In the genomic region with DNA sequence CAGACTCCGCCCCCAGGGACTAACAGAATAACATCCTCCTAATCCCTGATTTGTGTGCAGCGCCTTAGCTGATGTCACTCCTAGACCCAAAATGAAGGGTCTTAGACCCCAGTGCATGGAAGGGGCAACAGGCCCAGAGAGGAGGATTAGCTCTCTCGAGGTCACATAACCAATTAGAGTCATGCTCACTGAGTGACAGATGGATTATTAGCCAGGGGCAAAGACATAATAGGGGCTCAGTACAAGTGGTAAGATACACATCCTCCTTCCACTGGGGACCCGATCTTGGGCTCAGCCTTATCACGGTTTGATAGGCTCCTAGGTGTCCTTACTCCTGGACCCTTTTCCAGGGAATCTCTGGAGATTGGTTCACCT, we compare ENCODE assay signal across 1 cellular context.
TF ChIP-seq lines count a peak whose summit lies in the region.

No MANE protein-coding gene starts in this region.

TF ChIP-seq in HepG2, 621 proteins besides CTCF, POLR2A, EP300 and RAD21 (continues in another document):
- TF ChIP-seq TSC22D2 (CRISPR knock-in tag; IDR thresholded peaks at IDR 0.05; ENCODE audit: borderline replicate concordance) (no peak), MTA1 (CRISPR knock-in tag; IDR thresholded peaks at IDR 0.05; ENCODE audit: borderline replicate concordance) (no peak), ZBTB26 (CRISPR knock-in tag; IDR thresholded peaks at IDR 0.05; ENCODE audit: borderline replicate concordance) (peak; percentile 11; the same call in 1 of the 2 replicates), SNRNP70 (IDR thresholded peaks at IDR 0.05; ENCODE audit: low read depth, low read length) (no peak), ATF4 (CRISPR knock-in tag; IDR thresholded peaks at IDR 0.05) (no peak), NONO (IDR thresholded peaks at IDR 0.05) (no peak), NONO (CRISPR knock-in tag; conservative IDR thresholded peaks at IDR 0.05) (peak; percentile 61; the same call in 1 of the 2 replicates), HMGXB4 (CRISPR knock-in tag; IDR thresholded peaks at IDR 0.05; ENCODE audit: borderline replicate concordance in 1 of 2, low read depth in 1 of 2) (0 out of 4 replicates have a peak, but pooled peaks of 1 of the 2 experiments have one; percentile 12), ZBTB37 (CRISPR knock-in tag; IDR thresholded peaks at IDR 0.05) (0 out of 2 replicates have a peak, but pooled peaks have one; percentile 20), TOE1 (CRISPR knock-in tag; IDR thresholded peaks at IDR 0.05) (0 out of 2 replicates have a peak, but pooled peaks have one; percentile 2), HDAC1 (CRISPR knock-in tag; IDR thresholded peaks at IDR 0.05) (peak; percentile 57), ZNF768 (CRISPR knock-in tag; IDR thresholded peaks at IDR 0.05) (no peak), PREB (CRISPR knock-in tag; IDR thresholded peaks at IDR 0.05) (no peak), ZNF776 (CRISPR knock-in tag; IDR thresholded peaks at IDR 0.05) (no peak), DMTF1 (CRISPR knock-in tag; IDR thresholded peaks at IDR 0.05) (no peak), ZNF644 (CRISPR knock-in tag; IDR thresholded peaks at IDR 0.05; ENCODE audit: low read depth) (no peak), LBX2 (CRISPR knock-in tag; IDR thresholded peaks at IDR 0.05; ENCODE audit: borderline replicate concordance) (0 out of 2 replicates have a peak, but pooled peaks have one; percentile 39)
- TF ChIP-seq, protein P1, sequence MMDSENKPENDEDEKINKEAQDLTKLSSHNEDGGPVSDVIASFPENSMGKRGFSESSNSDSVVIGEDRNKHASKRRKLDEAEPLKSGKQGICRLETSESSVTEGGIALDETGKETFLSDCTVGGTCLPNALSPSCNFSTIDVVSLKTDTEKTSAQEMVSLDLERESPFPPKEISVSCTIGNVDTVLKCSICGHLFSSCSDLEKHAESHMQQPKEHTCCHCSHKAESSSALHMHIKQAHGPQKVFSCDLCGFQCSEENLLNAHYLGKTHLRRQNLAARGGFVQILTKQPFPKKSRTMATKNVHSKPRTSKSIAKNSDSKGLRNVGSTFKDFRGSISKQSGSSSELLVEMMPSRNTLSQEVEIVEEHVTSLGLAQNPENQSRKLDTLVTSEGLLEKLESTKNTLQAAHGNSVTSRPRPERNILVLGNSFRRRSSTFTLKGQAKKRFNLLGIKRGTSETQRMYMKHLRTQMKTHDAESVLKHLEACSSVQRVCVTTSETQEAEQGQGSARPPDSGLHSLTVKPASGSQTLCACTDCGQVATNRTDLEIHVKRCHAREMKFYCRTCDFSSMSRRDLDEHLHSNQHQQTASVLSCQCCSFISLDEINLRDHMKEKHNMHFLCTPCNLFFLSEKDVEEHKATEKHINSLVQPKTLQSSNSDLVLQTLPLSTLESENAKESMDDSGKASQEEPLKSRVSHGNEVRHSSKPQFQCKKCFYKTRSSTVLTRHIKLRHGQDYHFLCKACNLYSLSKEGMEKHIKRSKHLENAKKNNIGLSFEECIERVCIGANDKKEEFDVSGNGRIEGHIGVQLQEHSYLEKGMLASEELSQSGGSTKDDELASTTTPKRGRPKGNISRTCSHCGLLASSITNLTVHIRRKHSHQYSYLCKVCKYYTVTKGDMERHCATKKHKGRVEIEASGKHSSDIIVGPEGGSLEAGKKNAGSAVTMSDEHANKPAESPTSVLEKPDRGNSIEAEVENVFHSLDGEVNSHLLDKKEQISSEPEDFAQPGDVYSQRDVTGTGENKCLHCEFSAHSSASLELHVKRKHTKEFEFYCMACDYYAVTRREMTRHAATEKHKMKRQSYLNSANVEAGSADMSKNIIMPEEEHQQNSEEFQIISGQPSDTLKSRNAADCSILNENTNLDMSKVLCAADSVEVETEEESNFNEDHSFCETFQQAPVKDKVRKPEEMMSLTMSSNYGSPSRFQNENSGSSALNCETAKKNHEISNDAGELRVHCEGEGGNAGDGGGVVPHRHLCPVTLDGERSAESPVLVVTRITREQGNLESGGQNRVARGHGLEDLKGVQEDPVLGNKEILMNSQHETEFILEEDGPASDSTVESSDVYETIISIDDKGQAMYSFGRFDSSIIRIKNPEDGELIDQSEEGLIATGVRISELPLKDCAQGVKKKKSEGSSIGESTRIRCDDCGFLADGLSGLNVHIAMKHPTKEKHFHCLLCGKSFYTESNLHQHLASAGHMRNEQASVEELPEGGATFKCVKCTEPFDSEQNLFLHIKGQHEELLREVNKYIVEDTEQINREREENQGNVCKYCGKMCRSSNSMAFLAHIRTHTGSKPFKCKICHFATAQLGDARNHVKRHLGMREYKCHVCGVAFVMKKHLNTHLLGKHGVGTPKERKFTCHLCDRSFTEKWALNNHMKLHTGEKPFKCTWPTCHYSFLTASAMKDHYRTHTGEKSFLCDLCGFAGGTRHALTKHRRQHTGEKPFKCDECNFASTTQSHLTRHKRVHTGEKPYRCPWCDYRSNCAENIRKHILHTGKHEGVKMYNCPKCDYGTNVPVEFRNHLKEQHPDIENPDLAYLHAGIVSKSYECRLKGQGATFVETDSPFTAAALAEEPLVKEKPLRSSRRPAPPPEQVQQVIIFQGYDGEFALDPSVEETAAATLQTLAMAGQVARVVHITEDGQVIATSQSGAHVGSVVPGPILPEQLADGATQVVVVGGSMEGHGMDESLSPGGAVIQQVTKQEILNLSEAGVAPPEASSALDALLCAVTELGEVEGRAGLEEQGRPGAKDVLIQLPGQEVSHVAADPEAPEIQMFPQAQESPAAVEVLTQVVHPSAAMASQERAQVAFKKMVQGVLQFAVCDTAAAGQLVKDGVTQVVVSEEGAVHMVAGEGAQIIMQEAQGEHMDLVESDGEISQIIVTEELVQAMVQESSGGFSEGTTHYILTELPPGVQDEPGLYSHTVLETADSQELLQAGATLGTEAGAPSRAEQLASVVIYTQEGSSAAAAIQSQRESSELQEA (CRISPR knock-in tag; IDR thresholded peaks at IDR 0.05; ENCODE audit: not compliant biosample characterization), result peak; percentile 23
- TF ChIP-seq, protein P2, sequence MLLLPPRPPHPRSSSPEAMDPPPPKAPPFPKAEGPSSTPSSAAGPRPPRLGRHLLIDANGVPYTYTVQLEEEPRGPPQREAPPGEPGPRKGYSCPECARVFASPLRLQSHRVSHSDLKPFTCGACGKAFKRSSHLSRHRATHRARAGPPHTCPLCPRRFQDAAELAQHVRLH (CRISPR knock-in tag; IDR thresholded peaks at IDR 0.05; ENCODE audit: borderline replicate concordance, low read depth), result peak; percentile 0; the same call in 1 of the 2 replicates
- TF ChIP-seq, protein P3, sequence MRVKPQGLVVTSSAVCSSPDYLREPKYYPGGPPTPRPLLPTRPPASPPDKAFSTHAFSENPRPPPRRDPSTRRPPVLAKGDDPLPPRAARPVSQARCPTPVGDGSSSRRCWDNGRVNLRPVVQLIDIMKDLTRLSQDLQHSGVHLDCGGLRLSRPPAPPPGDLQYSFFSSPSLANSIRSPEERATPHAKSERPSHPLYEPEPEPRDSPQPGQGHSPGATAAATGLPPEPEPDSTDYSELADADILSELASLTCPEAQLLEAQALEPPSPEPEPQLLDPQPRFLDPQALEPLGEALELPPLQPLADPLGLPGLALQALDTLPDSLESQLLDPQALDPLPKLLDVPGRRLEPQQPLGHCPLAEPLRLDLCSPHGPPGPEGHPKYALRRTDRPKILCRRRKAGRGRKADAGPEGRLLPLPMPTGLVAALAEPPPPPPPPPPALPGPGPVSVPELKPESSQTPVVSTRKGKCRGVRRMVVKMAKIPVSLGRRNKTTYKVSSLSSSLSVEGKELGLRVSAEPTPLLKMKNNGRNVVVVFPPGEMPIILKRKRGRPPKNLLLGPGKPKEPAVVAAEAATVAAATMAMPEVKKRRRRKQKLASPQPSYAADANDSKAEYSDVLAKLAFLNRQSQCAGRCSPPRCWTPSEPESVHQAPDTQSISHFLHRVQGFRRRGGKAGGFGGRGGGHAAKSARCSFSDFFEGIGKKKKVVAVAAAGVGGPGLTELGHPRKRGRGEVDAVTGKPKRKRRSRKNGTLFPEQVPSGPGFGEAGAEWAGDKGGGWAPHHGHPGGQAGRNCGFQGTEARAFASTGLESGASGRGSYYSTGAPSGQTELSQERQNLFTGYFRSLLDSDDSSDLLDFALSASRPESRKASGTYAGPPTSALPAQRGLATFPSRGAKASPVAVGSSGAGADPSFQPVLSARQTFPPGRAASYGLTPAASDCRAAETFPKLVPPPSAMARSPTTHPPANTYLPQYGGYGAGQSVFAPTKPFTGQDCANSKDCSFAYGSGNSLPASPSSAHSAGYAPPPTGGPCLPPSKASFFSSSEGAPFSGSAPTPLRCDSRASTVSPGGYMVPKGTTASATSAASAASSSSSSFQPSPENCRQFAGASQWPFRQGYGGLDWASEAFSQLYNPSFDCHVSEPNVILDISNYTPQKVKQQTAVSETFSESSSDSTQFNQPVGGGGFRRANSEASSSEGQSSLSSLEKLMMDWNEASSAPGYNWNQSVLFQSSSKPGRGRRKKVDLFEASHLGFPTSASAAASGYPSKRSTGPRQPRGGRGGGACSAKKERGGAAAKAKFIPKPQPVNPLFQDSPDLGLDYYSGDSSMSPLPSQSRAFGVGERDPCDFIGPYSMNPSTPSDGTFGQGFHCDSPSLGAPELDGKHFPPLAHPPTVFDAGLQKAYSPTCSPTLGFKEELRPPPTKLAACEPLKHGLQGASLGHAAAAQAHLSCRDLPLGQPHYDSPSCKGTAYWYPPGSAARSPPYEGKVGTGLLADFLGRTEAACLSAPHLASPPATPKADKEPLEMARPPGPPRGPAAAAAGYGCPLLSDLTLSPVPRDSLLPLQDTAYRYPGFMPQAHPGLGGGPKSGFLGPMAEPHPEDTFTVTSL (CRISPR knock-in tag; IDR thresholded peaks at IDR 0.05; ENCODE audit: borderline replicate concordance), result peak; percentile 32; the same call in 1 of the 2 replicates
